In the genomic region with DNA sequence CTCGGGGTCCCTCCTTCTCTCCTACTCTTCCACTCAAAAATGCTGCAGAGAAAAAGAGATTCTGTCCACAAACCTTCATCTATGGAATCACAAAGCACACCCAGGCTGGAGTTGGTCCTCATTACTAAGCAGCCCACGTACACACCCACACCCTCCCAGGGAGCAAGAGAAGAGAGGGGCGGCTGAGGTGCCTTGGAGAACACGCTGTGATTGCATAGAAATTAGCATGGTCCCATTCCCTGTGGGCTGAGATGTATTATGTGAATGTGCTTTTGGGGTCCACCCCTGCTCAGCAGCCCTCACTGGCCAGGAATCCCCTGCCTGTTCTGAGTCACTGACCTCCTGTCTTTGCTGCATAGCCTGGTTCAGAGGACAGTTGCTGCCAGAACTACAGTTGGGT, we compare ENCODE assay signal across 27 cellular contexts.
"Had no signal": no experiment of that assay in that cellular context is flagged by ENCODE, and none has a peak within 500 bp of the region (broad histone marks: within the 10 kb centered on the region; RNA-seq: fewer than 3 reads in every experiment).

No MANE protein-coding gene starts in this region.

- H3K9ac ChIP-seq: SK-N-SH had no signal

- H3K27me3 ChIP-seq: cardiac muscle cell, Peyer's patch had no signal

- H3K4me3 ChIP-seq: cardiac muscle cell, K562, Peyer's patch, SJCRH30 had no signal

- H3K9me3 ChIP-seq: Peyer's patch, SJCRH30, SK-N-SH had no signal

- H3K36me3 Mint-ChIP-seq: activated naive CD8-positive, alpha-beta T cell had no signal

- H3K9me3 Mint-ChIP-seq: activated CD4-positive, alpha-beta memory T cell treated with anti-CD3 and anti-CD28 coated beads, Interleukin-2, amount 10 ng/mL, durations not matched to agents 7 days and 5 days; activated naive CD4-positive, alpha-beta T cell treated with anti-CD3 and anti-CD28 coated beads for 36 hours; activated T-helper 17 cell treated with anti-CD3 and anti-CD28 coated beads, Interleukin-2, amount 50 U/mL, for 72 hours had no signal

- H3K36me3 ChIP-seq: brain microvascular endothelial cell, cardiac muscle cell, Peyer's patch, SJCRH30, WERI-Rb-1 had no signal

- H3K27ac ChIP-seq: brain microvascular endothelial cell, Peyer's patch, RWPE1, SJCRH30, WERI-Rb-1 had no signal

- DNase-seq: activated CD4-positive, alpha-beta memory T cell treated with anti-CD3 and anti-CD28 coated beads, Interleukin-2, amount 10 ng/mL, durations not matched to agents 7 days and 5 days; activated CD4-positive, alpha-beta T cell treated with anti-CD3 and anti-CD28 coated beads for 36 hours; activated CD4-positive, alpha-beta T cell treated with anti-CD3 and anti-CD28 coated beads, Interleukin-2, amount 50 U/mL, for 1 hour; activated gamma-delta T cell; activated naive CD4-positive, alpha-beta T cell treated with anti-CD3 and anti-CD28 coated beads for 36 hours; activated T-cell treated with anti-CD3 and anti-CD28 coated beads for 4 hours; activated T-cell treated with anti-CD3 and anti-CD28 coated beads, Interleukin-2, amount 50 U/mL, for 48 hours; brain microvascular endothelial cell; Karpas-422; MM.1S; NCI-H1105 treated with DMSO at 0.1 percent for 48 hours; NCI-H1436 treated with DMSO at 0.1 percent for 48 hours; NCI-H187; NCI-H2081; NCI-H526; NCI-H774; Peyer's patch; Right ventricle myocardium superior; SK-N-SH; T-helper 1 cell; WERI-Rb-1 had no signal

- H3K4me1 Mint-ChIP-seq: activated T-helper 17 cell treated with anti-CD3 and anti-CD28 coated beads, Interleukin-2, amount 50 U/mL, for 72 hours had no signal

- H3K27ac Mint-ChIP-seq: activated CD4-positive, alpha-beta memory T cell treated with anti-CD3 and anti-CD28 coated beads, Interleukin-2, amount 10 ng/mL, durations not matched to agents 7 days and 5 days; activated CD4-positive, alpha-beta T cell treated with anti-CD3 and anti-CD28 coated beads for 36 hours; activated naive CD4-positive, alpha-beta T cell treated with anti-CD3 and anti-CD28 coated beads for 36 hours; activated naive CD8-positive, alpha-beta T cell; activated T-helper 17 cell treated with anti-CD3 and anti-CD28 coated beads, Interleukin-2, amount 50 U/mL, for 72 hours had no signal

- H3K4me2 ChIP-seq: SK-N-SH had no signal

- H3K4me3 Mint-ChIP-seq: activated CD4-positive, alpha-beta memory T cell treated with anti-CD3 and anti-CD28 coated beads, Interleukin-2, amount 10 ng/mL, durations not matched to agents 7 days and 5 days; activated CD4-positive, alpha-beta T cell treated with anti-CD3 and anti-CD28 coated beads for 36 hours; activated naive CD4-positive, alpha-beta T cell treated with anti-CD3 and anti-CD28 coated beads for 36 hours; activated naive CD8-positive, alpha-beta T cell; activated T-helper 17 cell treated with anti-CD3 and anti-CD28 coated beads, Interleukin-2, amount 50 U/mL, for 72 hours had no signal

- H3K4me1 ChIP-seq: Peyer's patch, SJCRH30 had no signal
